In the genomic region with DNA sequence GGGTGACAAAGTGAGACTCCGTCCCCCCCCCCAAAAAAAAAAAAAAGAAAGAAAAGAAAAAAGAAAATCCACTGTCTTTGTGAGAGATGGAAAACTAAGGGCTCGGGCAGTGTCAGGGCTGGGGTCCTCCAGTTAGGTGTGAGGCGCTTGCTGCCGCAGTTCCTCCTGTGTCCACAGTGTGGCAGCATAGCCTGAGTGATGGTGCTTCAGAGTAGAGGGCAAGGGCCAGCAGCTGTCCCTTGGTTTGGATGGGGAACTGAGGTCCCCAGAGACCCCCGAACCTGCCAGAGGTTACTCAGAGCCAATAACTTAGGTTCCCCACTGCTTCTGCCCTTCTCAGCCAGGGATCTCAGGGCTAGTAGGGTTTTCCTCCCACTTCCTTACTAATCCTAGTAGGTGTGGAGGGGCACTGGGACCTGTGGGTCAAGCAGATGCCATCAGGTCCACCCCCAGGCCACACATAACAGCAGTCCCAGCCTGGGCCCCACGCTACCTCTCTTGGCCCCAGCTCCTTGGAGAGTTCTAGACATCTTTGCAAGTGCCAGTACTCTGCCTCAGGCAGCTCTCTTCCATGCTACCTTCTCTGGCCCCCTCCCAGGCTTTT, we compare ENCODE assay signal across 1 cellular context.
A peak's percentile ranks its signal among the peaks of the same experiment; 100 is the strongest.
TF ChIP-seq lines count a peak whose summit lies in the region.

No MANE protein-coding gene starts in this region.

TF ChIP-seq in GM12878, 131 proteins besides CTCF, POLR2A, EP300 and RAD21:
- no peak for TF ChIP-seq RB1 (IDR thresholded peaks at IDR 0.05; ENCODE audit: borderline replicate concordance)
- TF ChIP-seq TCF12 (IDR thresholded peaks at IDR 0.05; ENCODE audit: low read depth, low read length): 0 out of 2 replicates have a peak, but pooled peaks have one; percentile 35
- no peak for TF ChIP-seq NFXL1 (IDR thresholded peaks at IDR 0.05; ENCODE audit: borderline replicate concordance)
- TF ChIP-seq YY1 (IDR thresholded peaks at IDR 0.05; ENCODE audit: low read depth, low read length): 0 out of 2 replicates have a peak, but pooled peaks have one; percentile 17
- peak; percentile 7 to 14; a peak in 1 of 4 replicates for TF ChIP-seq BHLHE40 (IDR thresholded peaks at IDR 0.05; ENCODE audit: borderline replicate concordance in 1 of 2, low read depth in 2 of 2, low read length in 1 of 2)
- TF ChIP-seq SMC3 (IDR thresholded peaks at IDR 0.05; ENCODE audit: borderline replicate concordance, low read length): peak; percentile 69
- TF ChIP-seq WRNIP1 (IDR thresholded peaks at IDR 0.05; ENCODE audit: borderline replicate concordance, low read depth, low read length): no peak
- TF ChIP-seq NR2F1 (conservative IDR thresholded peaks at IDR 0.05): peak; percentile 72
- TF ChIP-seq MTA3 (IDR thresholded peaks at IDR 0.05; ENCODE audit: borderline replicate concordance, low read length): no peak
TF ChIP-seq in GM12878: peak in this region for 5.
